Comparison of ENCODE assay signal across 8 cellular contexts in genomic region chr7:149771199-149771636, GRCh38. TPM values are rescaled to one million over a fixed set of nuclear protein-coding genes. Genes with fewer than 3 reads are reported as not detected.
DNase-seq lines count a peak whose midpoint lies in the region; ATAC-seq and TF ChIP-seq lines count a peak whose summit lies in the region.

No MANE protein-coding gene starts in this region.

- H3K9me3 Mint-ChIP-seq in T-helper 1 cell treated with Interleukin-12 subunit alpha and Interleukin-12 subunit beta and Interleukin-4 antibody, amounts not matched to agents 30 μg/mL and 1 μg/mL, for 36 hours: no peaks in the 10 kb centered on the region
- no peaks in the 10 kb centered on the region for H3K9me3 Mint-ChIP-seq in activated naive CD8-positive, alpha-beta T cell treated with anti-CD3 and anti-CD28 coated beads, Interleukin-2, amount 10 ng/mL, durations not matched to agents 7 days and 5 days

- ATAC-seq in HG03442 (IDR thresholded peaks at IDR 0.05; ENCODE audit: unreplicated experiment) (peak; percentile 13), left lobe of liver (no peak), HG03565 (IDR thresholded peaks at IDR 0.05; ENCODE audit: unreplicated experiment) (no peak)
- ATAC-seq in activated naive CD8-positive, alpha-beta T cell treated with anti-CD3 and anti-CD28 coated beads, Interleukin-2, amount 10 ng/mL, durations not matched to agents 7 days and 5 days (ENCODE audit: low read depth): peak; percentile 31

- POLR2A ChIA-PET in activated naive CD8-positive, alpha-beta T cell treated with anti-CD3 and anti-CD28 coated beads, Interleukin-2, amount 10 ng/mL, durations not matched to agents 7 days and 5 days (lab: Charles Lee): interaction anchor here (0.5 to 2.4 kb wide), 4 partner anchors 10 to 740 kb away, joined by 3 to 7 read pairs (median 3); a partner anchor contains a TSS

- intact Hi-C loops in tibial artery (cut with DNase I; ENCODE audit: low total_unique reads): loop anchor here (2.0 to 10.0 kb wide), 3 partner anchors 54 to 634 kb away; partner anchors contain the start of gene ZNF862

- H3K27me3 ChIP-seq in tibial artery: peaks cover 0 to 12% of the 10 kb centered on the region in 2 donors

- peak overlapping the region; percentile 65 for H3K4me3 Mint-ChIP-seq in T-helper 1 cell treated with Interleukin-12 subunit alpha and Interleukin-12 subunit beta and Interleukin-4 antibody, amounts not matched to agents 30 μg/mL and 1 μg/mL, for 36 hours
- peak overlapping the region; percentile 80 for H3K4me3 Mint-ChIP-seq in activated naive CD8-positive, alpha-beta T cell treated with anti-CD3 and anti-CD28 coated beads, Interleukin-2, amount 10 ng/mL, durations not matched to agents 7 days and 5 days

- peaks cover 0 to 8% (median 0%) of the 10 kb centered on the region in 3 donors for H3K36me3 ChIP-seq in tibial artery

- peaks cover 4% of the 10 kb centered on the region for H3K4me1 Mint-ChIP-seq in T-helper 1 cell treated with Interleukin-12 subunit alpha and Interleukin-12 subunit beta and Interleukin-4 antibody, amounts not matched to agents 30 μg/mL and 1 μg/mL, for 36 hours (ENCODE audit: low read depth)
- peaks cover 2% of the 10 kb centered on the region for H3K4me1 Mint-ChIP-seq in activated naive CD8-positive, alpha-beta T cell treated with anti-CD3 and anti-CD28 coated beads, Interleukin-2, amount 10 ng/mL, durations not matched to agents 7 days and 5 days

- peaks cover 0 to 30% (median 22%) of the 10 kb centered on the region in 4 donors for H3K4me1 ChIP-seq in tibial artery

- H3K36me3 Mint-ChIP-seq in T-helper 1 cell treated with Interleukin-12 subunit alpha and Interleukin-12 subunit beta and Interleukin-4 antibody, amounts not matched to agents 30 μg/mL and 1 μg/mL, for 36 hours (ENCODE audit: low read depth): no peaks in the 10 kb centered on the region
- no peaks in the 10 kb centered on the region for H3K36me3 Mint-ChIP-seq in activated naive CD8-positive, alpha-beta T cell treated with anti-CD3 and anti-CD28 coated beads, Interleukin-2, amount 10 ng/mL, durations not matched to agents 7 days and 5 days

- no peak overlapping the region for H3K27ac Mint-ChIP-seq in T-helper 1 cell treated with Interleukin-12 subunit alpha and Interleukin-12 subunit beta and Interleukin-4 antibody, amounts not matched to agents 30 μg/mL and 1 μg/mL, for 36 hours
- H3K27ac Mint-ChIP-seq in activated naive CD8-positive, alpha-beta T cell treated with anti-CD3 and anti-CD28 coated beads, Interleukin-2, amount 10 ng/mL, durations not matched to agents 7 days and 5 days: no peak overlapping the region

- peak overlapping the region; percentile 33 to 47 for H3K27ac ChIP-seq in tibial artery

- peaks cover 34% of the 10 kb centered on the region for H3K27me3 Mint-ChIP-seq in T-helper 1 cell treated with Interleukin-12 subunit alpha and Interleukin-12 subunit beta and Interleukin-4 antibody, amounts not matched to agents 30 μg/mL and 1 μg/mL, for 36 hours (ENCODE audit: low read depth)
- H3K27me3 Mint-ChIP-seq in activated naive CD8-positive, alpha-beta T cell treated with anti-CD3 and anti-CD28 coated beads, Interleukin-2, amount 10 ng/mL, durations not matched to agents 7 days and 5 days: peaks cover 31% of the 10 kb centered on the region

- DNase-seq in T-helper 1 cell (no peak), left lobe of liver (ENCODE audit: low spot score) (peak; percentile 62), tibial artery (no peak), NCI-H187 (lab: John Stamatoyannopoulos, UW) (no peak)
- DNase-seq in activated naive CD8-positive, alpha-beta T cell treated with anti-CD3 and anti-CD28 coated beads, Interleukin-2, amount 10 ng/mL, durations not matched to agents 7 days and 5 days: no peak

- H3K4me3 ChIP-seq in tibial artery: peak overlapping the region; percentile 56 to 73

- H3K9me3 ChIP-seq in tibial artery: no peaks in the 10 kb centered on the region

- TF ChIP-seq CTCF in tibial artery (IDR thresholded peaks at IDR 0.05): no peak

RNA-seq across cellular contexts. Expression of gene ZNF467, which starts 2.2 kb away (rescaled TPM):
- 1 to 10 TPM in 1 of 2 experiments, under 1 TPM in 1; 0.83 to 1.0 TPM for total RNA-seq in activated naive CD8-positive, alpha-beta T cell treated with anti-CD3 and anti-CD28 coated beads, Interleukin-2, amount 10 ng/mL, durations not matched to agents 7 days and 5 days
- total RNA-seq in left lobe of liver: 18.9 TPM

Comparison
In these comparisons a context has a peak if more than half of its experiments do, and no peak if none do; other contexts are left out.
1. ATAC-seq: peak in HG03442 (single experiment) and activated naive CD8-positive, alpha-beta T cell treated with anti-CD3 and anti-CD28 coated beads, Interleukin-2, amount 10 ng/mL, durations not matched to agents 7 days and 5 days (single experiment); none in left lobe of liver (single experiment) and HG03565 (single experiment).